Comparison of ENCODE assay signal across 1 cellular context in genomic region chr4:47490550-47490949, GRCh38.
TF ChIP-seq lines count a peak whose summit lies in the region.

No MANE protein-coding gene starts in this region.

TF ChIP-seq in liver, 16 proteins besides CTCF, POLR2A, EP300 and RAD21 (continued from another document):
- TF ChIP-seq, protein P1, sequence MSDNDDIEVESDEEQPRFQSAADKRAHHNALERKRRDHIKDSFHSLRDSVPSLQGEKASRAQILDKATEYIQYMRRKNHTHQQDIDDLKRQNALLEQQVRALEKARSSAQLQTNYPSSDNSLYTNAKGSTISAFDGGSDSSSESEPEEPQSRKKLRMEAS (IDR thresholded peaks at IDR 0.05) = no peak
- TF ChIP-seq JUND (IDR thresholded peaks at IDR 0.05) (no peak), NR2F2 (IDR thresholded peaks at IDR 0.05) (no peak), TAF1 (conservative IDR thresholded peaks at IDR 0.05) (no peak), HNF4G (IDR thresholded peaks at IDR 0.05) (no peak), HNF4A (conservative IDR thresholded peaks at IDR 0.05) (no peak), EGR1 (IDR thresholded peaks at IDR 0.05; ENCODE audit: low read depth in 2 of 2) (no peak), YY1 (IDR thresholded peaks at IDR 0.05) (no peak), GABPA (IDR thresholded peaks at IDR 0.05 in 1 of 2, conservative IDR thresholded peaks at IDR 0.05 in 1 of 2) (no peak), REST (IDR thresholded peaks at IDR 0.05) (no peak), FOXA1 (IDR thresholded peaks at IDR 0.05) (no peak), RXRA (IDR thresholded peaks at IDR 0.05) (no peak), ATF3 (IDR thresholded peaks at IDR 0.05) (no peak), FOXA2 (IDR thresholded peaks at IDR 0.05) (no peak)
TF ChIP-seq in liver: peak in this region for 0.
